In genomic region chr2:142585785-142586184, GRCh38 we compare ENCODE assay signal across 17 cellular contexts.
DNase-seq lines count a peak whose midpoint lies in the region; ATAC-seq and TF ChIP-seq lines count a peak whose summit lies in the region.
"Had no signal": no experiment of that assay in that cellular context is flagged by ENCODE, and none has a peak within 500 bp of the region (broad histone marks: within the 10 kb centered on the region; RNA-seq: fewer than 3 reads in every experiment).

No MANE protein-coding gene starts in this region.

- H4K20me1 ChIP-seq in OCI-LY3 (ENCODE audit: insufficient read depth, low read length) = no peaks in the 10 kb centered on the region
- H4K20me1 ChIP-seq in PC-9 (ENCODE audit: insufficient read depth) = no peaks in the 10 kb centered on the region

- H3K9me3 ChIP-seq in OCI-LY3 (ENCODE audit: insufficient read depth, low read length) (no peaks in the 10 kb centered on the region), PC-9 (ENCODE audit: insufficient read depth, low read depth) (no peaks in the 10 kb centered on the region)
- H3K9me3 ChIP-seq: uterus had no signal

- peak overlapping the region; percentile 46 for H3K4me2 ChIP-seq in OCI-LY3 (ENCODE audit: low read length)
- H3K4me2 ChIP-seq in PC-9 = no peak overlapping the region

- no peak overlapping the region for H2AFZ ChIP-seq in OCI-LY3 (ENCODE audit: low read depth, low read length)
- no peak overlapping the region for H2AFZ ChIP-seq in PC-9

- peak; percentile 90 for ATAC-seq in GM18870 (IDR thresholded peaks at IDR 0.05; ENCODE audit: unreplicated experiment)
- ATAC-seq in GM21526 (IDR thresholded peaks at IDR 0.05; ENCODE audit: low FRiP score, unreplicated experiment) = peak; percentile 87
- peak; percentile 86 for ATAC-seq in HG03045 (IDR thresholded peaks at IDR 0.05; ENCODE audit: unreplicated experiment)

- H3K9ac ChIP-seq in OCI-LY3 (ENCODE audit: low read length) = no peak overlapping the region

- intact Hi-C loops in PC-9 (cut with micrococcal nuclease; ENCODE audit: unreplicated experiment) = no loop called here

- H3K36me3 ChIP-seq in OCI-LY3 (replicated peaks; ENCODE audit: low read depth, low read length) = peaks cover 8% of the 10 kb centered on the region
- no peaks in the 10 kb centered on the region for H3K36me3 ChIP-seq in PC-9 (ENCODE audit: low read depth)
- H3K36me3 ChIP-seq: uterus had no signal

- no peaks in the 10 kb centered on the region for H3K27me3 ChIP-seq in OCI-LY3 (ENCODE audit: low read depth, low read length)
- no peaks in the 10 kb centered on the region for H3K27me3 ChIP-seq in PC-9 (ENCODE audit: insufficient read depth, low read depth)
- H3K27me3 ChIP-seq: uterus had no signal

- TF ChIP-seq CTCF in OCI-LY3 (IDR thresholded peaks at IDR 0.05; ENCODE audit: low read depth, low read length) (no peak), PC-9 (conservative IDR thresholded peaks at IDR 0.05) (no peak)

- 0 out of 2 replicates have a peak, but pooled peaks cover 10% of the 10 kb centered on the region for H3K9me2 ChIP-seq in PC-9 (ENCODE audit: insufficient read depth)

- no peak for DNase-seq in NCI-H1436 (lab: John Stamatoyannopoulos, UW)
- DNase-seq in LoVo (ENCODE audit: low spot score) = no peak
- no peak for DNase-seq in PC-9
- no peak for DNase-seq in epidermal melanocyte (ENCODE audit: insufficient read length, low spot score)
- DNase-seq: CD8-positive, alpha-beta memory T cell; kidney; NCI-H1048; NCI-H82; nephron progenitor cell; small intestine; uterus had no signal

- CTCF ChIA-PET in PC-9 (lab: Charles Lee) = no interaction called here

- H3K79me2 ChIP-seq in OCI-LY3 (ENCODE audit: low read length) = no peaks in the 10 kb centered on the region
- H3K79me2 ChIP-seq in PC-9 (ENCODE audit: low read depth) = no peaks in the 10 kb centered on the region

- H3K27ac ChIP-seq in OCI-LY3 (ENCODE audit: low read length) (peak overlapping the region; percentile 55), PC-9 (no peak overlapping the region)
- H3K27ac ChIP-seq: coronary artery, HL-60, uterus had no signal

- no peak overlapping the region for H3K4me3 ChIP-seq in OCI-LY3 (ENCODE audit: low read length)
- H3K4me3 ChIP-seq in PC-9 = no peak overlapping the region
- H3K4me3 ChIP-seq: coronary artery, uterus had no signal

- POLR2A ChIA-PET in PC-9 (lab: Charles Lee; ENCODE audit: unreplicated experiment) = no interaction called here

- BruUV-seq in PC-9 (replicated peaks; lab: Mats Ljungman, UMichigan) = no TSS peak

- H3K4me1 ChIP-seq in OCI-LY3 (ENCODE audit: low read length) = peaks cover 35% of the 10 kb centered on the region
- H3K4me1 ChIP-seq in PC-9 (replicated peaks; ENCODE audit: insufficient read depth) = no peaks in the 10 kb centered on the region
- H3K4me1 ChIP-seq: uterus had no signal

- H3F3A ChIP-seq in PC-9 (ENCODE audit: insufficient read depth, low read depth) = no peaks in the 10 kb centered on the region
